Comparison of ENCODE assay signal across 9 cellular contexts in the genomic region with DNA sequence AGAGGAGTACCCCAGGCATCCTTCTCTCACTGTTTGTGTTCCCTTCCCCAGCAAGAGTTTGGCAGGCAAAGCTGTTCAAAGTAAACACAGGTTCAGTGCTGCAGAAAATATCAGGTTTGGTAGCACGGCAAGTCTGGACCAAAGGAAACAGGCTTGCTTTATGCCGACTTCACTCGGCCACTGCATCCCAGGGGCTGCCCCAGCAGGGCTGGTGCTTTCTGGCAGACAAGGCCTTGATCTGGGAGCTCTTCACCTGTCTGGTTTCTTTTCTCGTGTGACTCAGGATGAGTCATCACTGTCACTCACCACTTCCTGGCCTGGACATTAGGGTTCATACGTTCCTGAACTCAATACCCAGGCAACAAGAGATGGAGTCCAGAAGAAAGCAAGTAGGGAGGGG. TPM values are rescaled to one million over a fixed set of nuclear protein-coding genes. Genes with fewer than 3 reads are reported as not detected.
DNase-seq lines count a peak whose midpoint lies in the region; ATAC-seq and TF ChIP-seq lines count a peak whose summit lies in the region.
"Had no signal": no experiment of that assay in that cellular context is flagged by ENCODE, and none has a peak within 500 bp of the region (broad histone marks: within the 10 kb centered on the region; RNA-seq: fewer than 3 reads in every experiment).

No MANE protein-coding gene starts in this region.

- no peak overlapping the region for H3K4me3 Mint-ChIP-seq in activated T-helper 2 cell treated with anti-CD3 and anti-CD28 coated beads, Interferon-gamma antibody, Interleukin-2, Interleukin-4, amounts not matched to agents 10 μg/mL and 5 μg/mL and 100 μg/mL, durations not matched to agents 14 hours and 24 hours and 36 hours (ENCODE audit: low read depth)
- H3K4me3 Mint-ChIP-seq: activated naive CD8-positive, alpha-beta T cell had no signal

- no peak overlapping the region for H3K4me3 ChIP-seq in gastroesophageal sphincter

- no peaks in the 10 kb centered on the region for H3K9me3 ChIP-seq in gastroesophageal sphincter

- H3K27ac Mint-ChIP-seq in activated T-helper 2 cell treated with anti-CD3 and anti-CD28 coated beads, Interferon-gamma antibody, Interleukin-2, Interleukin-4, amounts not matched to agents 10 μg/mL and 5 μg/mL and 100 μg/mL, durations not matched to agents 14 hours and 24 hours and 36 hours: no peak overlapping the region
- H3K27ac Mint-ChIP-seq: activated naive CD8-positive, alpha-beta T cell had no signal

- TF ChIP-seq CTCF in gastroesophageal sphincter (IDR thresholded peaks at IDR 0.05): no peak

- TF ChIP-seq EP300 in gastroesophageal sphincter (IDR thresholded peaks at IDR 0.05): no peak

- intact Hi-C loops in activated T-helper 2 cell treated with anti-CD3 and anti-CD28 coated beads, Interferon-gamma antibody, Interleukin-2, Interleukin-4, amounts not matched to agents 10 μg/mL and 5 μg/mL and 100 μg/mL, durations not matched to agents 14 hours and 24 hours and 36 hours (cut with micrococcal nuclease): no loop called here

- DNase-seq in AG08395 (ENCODE audit: low spot score): peak; percentile 26
- peak; percentile 93 for DNase-seq in RPMI7951 (ENCODE audit: low read depth)
- no peak for DNase-seq in NCI-H1048 (lab: John Stamatoyannopoulos, UW)
- no peak for DNase-seq in activated CD4-positive, CD25-positive, alpha-beta regulatory T cell (lab: John Stamatoyannopoulos, UW)
- no peak for DNase-seq in activated T-helper 2 cell treated with anti-CD3 and anti-CD28 coated beads, Interferon-gamma antibody, Interleukin-2, Interleukin-4, amounts not matched to agents 10 μg/mL and 5 μg/mL and 100 μg/mL, durations not matched to agents 14 hours and 24 hours and 36 hours (ENCODE audit: low spot score)

- H3K27me3 Mint-ChIP-seq in activated T-helper 2 cell treated with anti-CD3 and anti-CD28 coated beads, Interferon-gamma antibody, Interleukin-2, Interleukin-4, amounts not matched to agents 10 μg/mL and 5 μg/mL and 100 μg/mL, durations not matched to agents 14 hours and 24 hours and 36 hours (ENCODE audit: low read depth): peaks cover 3% of the 10 kb centered on the region
- H3K27me3 Mint-ChIP-seq: activated naive CD8-positive, alpha-beta T cell had no signal

- H3K36me3 Mint-ChIP-seq in activated T-helper 2 cell treated with anti-CD3 and anti-CD28 coated beads, Interferon-gamma antibody, Interleukin-2, Interleukin-4, amounts not matched to agents 10 μg/mL and 5 μg/mL and 100 μg/mL, durations not matched to agents 14 hours and 24 hours and 36 hours (ENCODE audit: low read depth): no peaks in the 10 kb centered on the region
- H3K36me3 Mint-ChIP-seq: activated naive CD8-positive, alpha-beta T cell had no signal

- H3K27ac ChIP-seq in gastroesophageal sphincter: peak overlapping the region; percentile 3 to 76 (median 74)

- no peaks in the 10 kb centered on the region for H3K27me3 ChIP-seq in gastroesophageal sphincter

- no peak for TF ChIP-seq POLR2A in gastroesophageal sphincter (IDR thresholded peaks at IDR 0.05)

- peaks cover 0 to 21% (median 0%) of the 10 kb centered on the region in 3 donors for H3K4me1 ChIP-seq in gastroesophageal sphincter

- ATAC-seq in GM18867 (IDR thresholded peaks at IDR 0.05; ENCODE audit: unreplicated experiment): peak; percentile 100
- ATAC-seq in HG02938 (IDR thresholded peaks at IDR 0.05; ENCODE audit: unreplicated experiment): peak; percentile 100
- peak; percentile 45 for ATAC-seq in gastroesophageal sphincter

- H3K36me3 ChIP-seq in gastroesophageal sphincter: no peaks in the 10 kb centered on the region

- H3K9me3 Mint-ChIP-seq in activated T-helper 2 cell treated with anti-CD3 and anti-CD28 coated beads, Interferon-gamma antibody, Interleukin-2, Interleukin-4, amounts not matched to agents 10 μg/mL and 5 μg/mL and 100 μg/mL, durations not matched to agents 14 hours and 24 hours and 36 hours: no peaks in the 10 kb centered on the region

- 0 to 43% methylated on average over 1 to 3 of the region's 5 CpGs for WGBS in gastroesophageal sphincter (ENCODE audit: low coverage in 1 of 2), 2 donors

- peaks cover 5% of the 10 kb centered on the region for H3K4me1 Mint-ChIP-seq in activated T-helper 2 cell treated with anti-CD3 and anti-CD28 coated beads, Interferon-gamma antibody, Interleukin-2, Interleukin-4, amounts not matched to agents 10 μg/mL and 5 μg/mL and 100 μg/mL, durations not matched to agents 14 hours and 24 hours and 36 hours (ENCODE audit: low read depth)

RNA-seq across cellular contexts. Expression of a gene that starts 52.6 kb away (rescaled TPM):
- 6.9 and 7.1 TPM in 2 replicates for total RNA-seq in RPMI7951 (2014; rRNA removed; shearing (Covaris generic))
- 10 to 100 TPM; 19.5 to 57.1 (median 43.4) TPM for total RNA-seq in gastroesophageal sphincter
- 0.02 and 0.39 TPM in 2 replicates for total RNA-seq in activated T-helper 2 cell treated with anti-CD3 and anti-CD28 coated beads, Interferon-gamma antibody, Interleukin-2, Interleukin-4, amounts not matched to agents 10 μg/mL and 5 μg/mL and 100 μg/mL, durations not matched to agents 14 hours and 24 hours and 36 hours

Comparison
In these comparisons a context has a peak if more than half of its experiments do, and no peak if none do; other contexts are left out.
1. DNase-seq: peak in AG08395 (single experiment) and RPMI7951 (single experiment); none in NCI-H1048 (single experiment), activated CD4-positive, CD25-positive, alpha-beta regulatory T cell (0 of 4) and activated T-helper 2 cell treated with anti-CD3 and anti-CD28 coated beads, Interferon-gamma antibody, Interleukin-2, Interleukin-4, amounts not matched to agents 10 μg/mL and 5 μg/mL and 100 μg/mL, durations not matched to agents 14 hours and 24 hours and 36 hours (single experiment).
2. ATAC-seq: peak in every context shown above with its lines; median percentile 100 in GM18867; 100 in HG02938; 45 in gastroesophageal sphincter.